ENCODE assay signal across 8 cellular contexts in genomic region chr21:46285761-46286667, GRCh38.
DNase-seq lines count a peak whose midpoint lies in the region; ATAC-seq and TF ChIP-seq lines count a peak whose summit lies in the region.

A gene with protein sequence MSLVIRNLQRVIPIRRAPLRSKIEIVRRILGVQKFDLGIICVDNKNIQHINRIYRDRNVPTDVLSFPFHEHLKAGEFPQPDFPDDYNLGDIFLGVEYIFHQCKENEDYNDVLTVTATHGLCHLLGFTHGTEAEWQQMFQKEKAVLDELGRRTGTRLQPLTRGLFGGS (plus strand): TSS chr21:46286342. CDS start chr21:46286914, 572 bp downstream.

- peak; percentile 38 for TF ChIP-seq CTCF in AG09319 (IDR thresholded peaks at IDR 0.05; ENCODE audit: low read depth, low read length)

- in situ Hi-C loops in GM18951 (cut with MboI; ENCODE audit: low sequenced_read_pairs, unreplicated experiment) = no loop called here

- DNase-seq in AG09319 (ENCODE audit: extremely low read depth, low read depth) (peak; percentile 70), NCI-H226 (peak; percentile 95), islet precursor cell (peak; percentile 96)
- DNase-seq in activated CD4-positive, CD25-positive, alpha-beta regulatory T cell treated with anti-CD3 and anti-CD28 coated beads, Interleukin-2, amount 50 U/mL, for 16 hours (ENCODE audit: low read depth, low spot score) = peak; percentile 70
- peak; percentile 80 for DNase-seq in central memory CD4-positive, alpha-beta T cell
- peak; percentile 84 for DNase-seq in stimulated activated CD4-positive, alpha-beta T cell treated with anti-CD3 and anti-CD28 coated beads, Interleukin-12 subunit alpha, Interleukin-12 subunit beta, amount 100 ng/mL, for 4 hours

- ATAC-seq in HG03175 (IDR thresholded peaks at IDR 0.05; ENCODE audit: unreplicated experiment) = peak; percentile 90

- peak; percentile 88 for TF ChIP-seq POLR2A in GM18951 (IDR thresholded peaks at IDR 0.05; ENCODE audit: extremely low read depth, insufficient read depth, insufficient read length)

Comparison
In these comparisons a context has a peak if more than half of its experiments do, and no peak if none do; other contexts are left out.
1. Peak in every context shown above with its lines: DNase-seq and ATAC-seq.